8 cellular contexts compared by ENCODE assay signal in genomic region chr12:92987846-92988621, GRCh38. TPM values are rescaled to one million over a fixed set of nuclear protein-coding genes. Genes with fewer than 3 reads are reported as not detected.
DNase-seq lines count a peak whose midpoint lies in the region; ATAC-seq and TF ChIP-seq lines count a peak whose summit lies in the region.

No MANE protein-coding gene starts in this region.

- peak overlapping the region; percentile 99 for H3K27ac Mint-ChIP-seq in activated T-cell treated with anti-CD3 and anti-CD28 coated beads, Interleukin-2, amount 50 U/mL, for 24 hours
- peak overlapping the region; percentile 91 for H3K27ac Mint-ChIP-seq in memory B cell

- H3K27me3 Mint-ChIP-seq in activated T-cell treated with anti-CD3 and anti-CD28 coated beads, Interleukin-2, amount 50 U/mL, for 24 hours: no peaks in the 10 kb centered on the region
- H3K27me3 Mint-ChIP-seq in memory B cell: no peaks in the 10 kb centered on the region

- H3K36me3 ChIP-seq in aorta (ENCODE audit: control insufficient read depth in 1 of 2, insufficient read depth in 2 of 2, low read length in 1 of 2): no peaks in the 10 kb centered on the region

- H3K36me3 Mint-ChIP-seq in activated T-cell treated with anti-CD3 and anti-CD28 coated beads, Interleukin-2, amount 50 U/mL, for 24 hours (ENCODE audit: low read depth): no peaks in the 10 kb centered on the region
- peaks cover 2% of the 10 kb centered on the region for H3K36me3 Mint-ChIP-seq in memory B cell

- intact Hi-C loops in aorta (cut with DNase I): loop anchor here (2.0 to 5.0 kb wide), 3 partner anchors 409 to 429 kb away; no protein-coding TSS in a partner anchor
- intact Hi-C loops in lower leg skin (cut with DNase I; ENCODE audit: low total_unique reads): loop anchor here (5.0 kb wide), 1 partner anchor 201 kb away; no protein-coding TSS in a partner anchor

- H3K4me3 Mint-ChIP-seq in activated T-cell treated with anti-CD3 and anti-CD28 coated beads, Interleukin-2, amount 50 U/mL, for 24 hours: peak overlapping the region; percentile 6
- peak overlapping the region; percentile 74 for H3K4me3 Mint-ChIP-seq in memory B cell

- TF ChIP-seq CTCF in lower leg skin (IDR thresholded peaks at IDR 0.05): no peak

- peak; percentile 78 for ATAC-seq in GM19463 (IDR thresholded peaks at IDR 0.05; ENCODE audit: unreplicated experiment)
- peak; percentile 85 for ATAC-seq in HG03442 (IDR thresholded peaks at IDR 0.05; ENCODE audit: unreplicated experiment)
- ATAC-seq in memory B cell (ENCODE audit: low read depth): peak; percentile 87
- peak; percentile 24 for ATAC-seq in aorta (ENCODE audit: low FRiP score)

- H3K4me3 ChIP-seq in aorta (ENCODE audit: low read length in 2 of 2) (no peak overlapping the region), lower leg skin (ENCODE audit: low read depth, poor library complexity, severe bottlenecking) (no peak overlapping the region)

- DNase-seq in GM03348 (ENCODE audit: low spot score) (peak; percentile 10), memory B cell (ENCODE audit: low spot score in 2 of 2) (peak; percentile 42 to 57), aorta (peak in 1 of 2 donors; percentile 64), lower leg skin (ENCODE audit: low spot score in 2 of 2) (no peak), NCI-H187 treated with DMSO at 0.1 percent for 48 hours (lab: John Stamatoyannopoulos, UW) (no peak)
- DNase-seq in activated T-cell treated with anti-CD3 and anti-CD28 coated beads, Interleukin-2, amount 50 U/mL, for 24 hours: peak; percentile 42

- no peak for TF ChIP-seq POLR2A in lower leg skin (IDR thresholded peaks at IDR 0.05)

- no peaks in the 10 kb centered on the region for H3K9me3 Mint-ChIP-seq in activated T-cell treated with anti-CD3 and anti-CD28 coated beads, Interleukin-2, amount 50 U/mL, for 24 hours
- no peaks in the 10 kb centered on the region for H3K9me3 Mint-ChIP-seq in memory B cell

- no peaks in the 10 kb centered on the region for H3K4me1 ChIP-seq in aorta (ENCODE audit: control insufficient read depth in 1 of 2, insufficient read depth in 2 of 2, low read length in 2 of 2)

- H3K4me1 Mint-ChIP-seq in activated T-cell treated with anti-CD3 and anti-CD28 coated beads, Interleukin-2, amount 50 U/mL, for 24 hours (ENCODE audit: low read depth): peaks cover 41% of the 10 kb centered on the region
- H3K4me1 Mint-ChIP-seq in memory B cell: peaks cover 22% of the 10 kb centered on the region

- WGBS in aorta, 2 donors: 67 to 80% methylated on average over 4 of the region's 4 CpGs
- 78 to 79% methylated on average over 4 of the region's 4 CpGs for WGBS in lower leg skin, 2 donors

- no peaks in the 10 kb centered on the region for H3K27me3 ChIP-seq in aorta (ENCODE audit: control insufficient read depth in 1 of 2, insufficient read depth in 2 of 2, low read length in 1 of 2)

- peak overlapping the region in 1 of 2 donors; percentile 7 for H3K27ac ChIP-seq in aorta (ENCODE audit: low read depth in 1 of 2, low read length in 2 of 2)

- no peaks in the 10 kb centered on the region for H3K9me3 ChIP-seq in aorta (ENCODE audit: control insufficient read depth, low read length)

RNA-seq across cellular contexts. Expression of gene EEA1, which starts 58.9 kb away (rescaled TPM):
- total RNA-seq in aorta: 10 to 100 TPM; 43.5 to 56.7 TPM
- 1 to 10 TPM; 5.3 to 5.7 TPM for polyA plus RNA-seq in aorta
- 10 to 100 TPM; 24.7 to 45.0 (median 32.1) TPM for total RNA-seq in lower leg skin

Comparison
In these comparisons a context has a peak if more than half of its experiments do, and no peak if none do; other contexts are left out.
1. DNase-seq: peak in GM03348 (single experiment), activated T-cell treated with anti-CD3 and anti-CD28 coated beads, Interleukin-2, amount 50 U/mL, for 24 hours (single experiment) and memory B cell (2 of 2); none in lower leg skin (0 of 2) and NCI-H187 treated with DMSO at 0.1 percent for 48 hours (single experiment).
2. ATAC-seq: peak in every context shown above with its lines; median percentile 87 in memory B cell; 85 in HG03442; 78 in GM19463; 24 in aorta.